ENCODE assay signal across 8 cellular contexts in the genomic region with DNA sequence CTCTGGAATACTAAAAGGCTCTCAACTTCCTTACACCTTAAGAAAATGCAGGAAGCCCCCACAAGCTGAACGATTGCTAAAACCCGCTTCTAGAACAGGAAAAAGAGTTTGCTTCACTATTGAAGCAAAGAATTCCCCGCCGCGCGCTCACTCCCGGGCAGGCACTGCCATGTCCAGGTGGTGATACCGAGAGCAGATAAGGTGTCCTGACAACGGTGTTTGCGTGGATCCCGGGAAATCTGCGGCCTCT. TPM values are rescaled to one million over a fixed set of nuclear protein-coding genes. Genes with fewer than 3 reads are reported as not detected.
DNase-seq lines count a peak whose midpoint lies in the region; ATAC-seq, FAIRE-seq and TF ChIP-seq lines count a peak whose summit lies in the region.

No MANE protein-coding gene starts in this region.

- TF ChIP-seq CTCF in epithelial cell of esophagus (IDR thresholded peaks at IDR 0.05; ENCODE audit: insufficient read depth, low read depth, low read length, missing control alignments) (no peak), neural crest cell (conservative IDR thresholded peaks at IDR 0.05) (no peak)

- peak overlapping the region; percentile 92 for H3K4me3 Mint-ChIP-seq in neural crest cell

- no peak for FAIRE-seq in RCC 7860 (lab: Jason Lieb, UNC)

- no peak overlapping the region for H3K27ac Mint-ChIP-seq in neural crest cell (ENCODE audit: unreplicated experiment)

- no peaks in the 10 kb centered on the region for H3K36me3 Mint-ChIP-seq in neural crest cell (ENCODE audit: low read depth)

- peak; percentile 20 for DNase-seq in SW480 (ENCODE audit: low spot score)
- DNase-seq in epithelial cell of esophagus (ENCODE audit: low read depth), result no peak
- DNase-seq in neural crest cell (ENCODE audit: low read depth, low spot score), result no peak
- DNase-seq in RCC 7860 (ENCODE audit: low spot score), result no peak

- no peaks in the 10 kb centered on the region for H3K9me3 ChIP-seq in BLaER1

- peaks cover 43% of the 10 kb centered on the region for H3K27me3 Mint-ChIP-seq in neural crest cell (ENCODE audit: low read depth)

- H3K4me2 ChIP-seq in BLaER1, result peak overlapping the region; percentile 78

- H3K4me3 ChIP-seq in BLaER1 (peak overlapping the region; percentile 76), epithelial cell of esophagus (ENCODE audit: low read length) (peak overlapping the region; percentile 39)

- peaks cover 21% of the 10 kb centered on the region for H3K4me1 Mint-ChIP-seq in neural crest cell

- H3K27me3 ChIP-seq in BLaER1, result no peaks in the 10 kb centered on the region

- H3K9ac ChIP-seq in BLaER1, result peak overlapping the region; percentile 80

- H3K4me1 ChIP-seq in BLaER1, result peaks cover 42% of the 10 kb centered on the region

- H3K27ac ChIP-seq in BLaER1, result peak overlapping the region; percentile 77

- peaks cover 53% of the 10 kb centered on the region for H4K20me1 ChIP-seq in BLaER1

- H3K36me3 ChIP-seq in BLaER1, result no peaks in the 10 kb centered on the region

- ATAC-seq in GM21528 (IDR thresholded peaks at IDR 0.05; ENCODE audit: low FRiP score, unreplicated experiment), result peak; percentile 3
- ATAC-seq in GM18861 (IDR thresholded peaks at IDR 0.05; ENCODE audit: unreplicated experiment), result no peak
- no peak for ATAC-seq in HG03520 (IDR thresholded peaks at IDR 0.05; ENCODE audit: unreplicated experiment)

- H3K9me3 Mint-ChIP-seq in neural crest cell, result no peaks in the 10 kb centered on the region

RNA-seq across cellular contexts. Expression of gene RRAGD, which starts 1.1 kb away (rescaled TPM):
- total RNA-seq in neural crest cell, result 12.8 and 14.0 TPM in 2 replicates

RNA-seq across cellular contexts. Expression of gene ANKRD6, which starts 22.0 kb away (rescaled TPM):
- 20.5 and 20.7 TPM in 2 replicates for total RNA-seq in neural crest cell

RNA-seq across cellular contexts. Expression of gene UBE2J1, which starts 58.4 kb away (rescaled TPM):
- total RNA-seq in neural crest cell, result 34.1 and 36.8 TPM in 2 replicates
